In the genomic region with DNA sequence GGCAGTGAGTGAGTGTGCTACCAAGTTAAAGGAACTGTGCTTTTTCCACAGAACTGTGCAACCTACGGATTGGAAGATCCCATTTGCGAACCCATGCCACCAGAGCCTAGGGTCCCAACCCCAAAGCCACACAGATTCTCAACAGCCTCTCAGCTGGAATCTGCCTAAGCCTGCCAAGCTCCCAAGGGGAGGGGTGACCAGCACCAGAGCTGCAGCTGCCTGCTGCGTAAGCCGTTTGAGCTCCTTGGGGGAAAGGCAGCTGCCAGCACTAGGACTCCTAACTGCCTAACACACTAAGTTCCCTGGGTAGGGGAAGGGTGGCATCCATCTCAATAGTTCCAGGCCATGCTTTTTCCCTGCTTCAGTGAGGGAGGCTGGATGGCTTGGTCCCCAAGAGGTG, we compare ENCODE assay signal across 9 cellular contexts.
"Had no signal": no experiment of that assay in that cellular context is flagged by ENCODE, and none has a peak within 500 bp of the region (broad histone marks: within the 10 kb centered on the region; RNA-seq: fewer than 3 reads in every experiment).

No MANE protein-coding gene starts in this region.

- H3K4me3 Mint-ChIP-seq: GM23338, HFFc6, IgD-negative memory B cell had no signal

- H3K27ac Mint-ChIP-seq: GM23338, HFFc6, IgD-negative memory B cell had no signal

- H3K9ac ChIP-seq: KMS-11 had no signal

- H3K4me2 ChIP-seq: GM23338, KMS-11 had no signal

- H3K27me3 Mint-ChIP-seq: IgD-negative memory B cell had no signal

- FAIRE-seq: HepG2 had no signal

- H3K4me3 ChIP-seq: GM23338 had no signal

- H3K36me3 Mint-ChIP-seq: IgD-negative memory B cell had no signal

- H2AFZ ChIP-seq: GM23338 had no signal

- H3K4me1 Mint-ChIP-seq: IgD-negative memory B cell had no signal

- DNase-seq: H7, HFFc6, KBM-7 had no signal

- H3K27ac ChIP-seq: HL-60, KMS-11 had no signal

- ATAC-seq: GM23338, HCT116, HepG2 had no signal
